Comparison of ENCODE assay signal across 20 cellular contexts in genomic region chr6:24329022-24329421, GRCh38. TPM values are rescaled to one million over a fixed set of nuclear protein-coding genes. Genes with fewer than 3 reads are reported as not detected.
"Had no signal": no experiment of that assay in that cellular context is flagged by ENCODE, and none has a peak within 500 bp of the region (broad histone marks: within the 10 kb centered on the region; RNA-seq: fewer than 3 reads in every experiment).

No MANE protein-coding gene starts in this region.

- H3K9me3 Mint-ChIP-seq: activated naive CD8-positive, alpha-beta T cell treated with anti-CD3 and anti-CD28 coated beads for 36 hours; memory B cell; stimulated activated naive CD8-positive, alpha-beta T cell treated with anti-CD3 and anti-CD28 coated beads, Interleukin-15, Interleukin-2, amounts not matched to agents 100 ng/mL and 50 ng/mL, for 24 hours; T-cell; T-helper 2 cell treated with Interferon-gamma antibody and Interleukin-4, amounts not matched to agents 5 μg/mL and 100 μg/mL, for 36 hours had no signal

- H3K27ac Mint-ChIP-seq: activated naive CD8-positive, alpha-beta T cell treated with anti-CD3 and anti-CD28 coated beads for 36 hours; memory B cell; stimulated activated naive CD8-positive, alpha-beta T cell treated with anti-CD3 and anti-CD28 coated beads, Interleukin-15, Interleukin-2, amounts not matched to agents 100 ng/mL and 50 ng/mL, for 24 hours; T-cell; T-helper 2 cell treated with Interferon-gamma antibody and Interleukin-4, amounts not matched to agents 5 μg/mL and 100 μg/mL, for 36 hours had no signal

- H3K36me3 ChIP-seq: esophagus muscularis mucosa, gastrocnemius medialis, spleen, suprapubic skin, tibial nerve, WERI-Rb-1 had no signal

- ATAC-seq: gastrocnemius medialis, left colon, T-cell had no signal

- H3K27me3 ChIP-seq: esophagus muscularis mucosa, gastrocnemius medialis, spleen, suprapubic skin, tibial nerve had no signal

- H3K4me1 ChIP-seq: gastrocnemius medialis, spleen, suprapubic skin, tibial nerve had no signal

- H3K27ac ChIP-seq: coronary artery, esophagus muscularis mucosa, gastrocnemius medialis, spleen, suprapubic skin, tibial nerve, WERI-Rb-1 had no signal

- H3K9me3 ChIP-seq: esophagus muscularis mucosa, gastrocnemius medialis, spleen, suprapubic skin, tibial nerve had no signal

- H3K4me1 Mint-ChIP-seq: activated naive CD8-positive, alpha-beta T cell treated with anti-CD3 and anti-CD28 coated beads for 36 hours; memory B cell; T-cell had no signal

- H3K4me3 ChIP-seq: coronary artery, esophagus muscularis mucosa, gastrocnemius medialis, spleen, suprapubic skin, tibial nerve had no signal

- H3K4me3 Mint-ChIP-seq: activated naive CD8-positive, alpha-beta T cell treated with anti-CD3 and anti-CD28 coated beads for 36 hours; memory B cell; stimulated activated naive CD8-positive, alpha-beta T cell treated with anti-CD3 and anti-CD28 coated beads, Interleukin-15, Interleukin-2, amounts not matched to agents 100 ng/mL and 50 ng/mL, for 24 hours; T-cell; T-helper 2 cell treated with Interferon-gamma antibody and Interleukin-4, amounts not matched to agents 5 μg/mL and 100 μg/mL, for 36 hours had no signal

- DNase-seq: activated naive CD8-positive, alpha-beta T cell treated with anti-CD3 and anti-CD28 coated beads for 36 hours; activated T-cell treated with anti-CD3 and anti-CD28 coated beads, Interleukin-2, amount 50 U/mL, for 1 hour; amniotic stem cell; cerebellar nuclear complex; gastrocnemius medialis; hippocampal formation; left colon; posterior cingulate gyrus; retina; spleen; stimulated activated CD4-positive, alpha-beta T cell treated with anti-CD3 and anti-CD28 coated beads, Interleukin-4, amount 100 ng/mL, for 24 hours; T-cell; WERI-Rb-1 had no signal

RNA-seq across cellular contexts. Expression of gene DCDC2, which starts 28.8 kb away (rescaled TPM):
- total RNA-seq: esophagus muscularis mucosa, spleen, tibial nerve had no signal
